31 cellular contexts compared by ENCODE assay signal in genomic region chr22:44850946-44851345, GRCh38.
"Had no signal": no experiment of that assay in that cellular context is flagged by ENCODE, and none has a peak within 500 bp of the region (broad histone marks: within the 10 kb centered on the region; RNA-seq: fewer than 3 reads in every experiment).

No MANE protein-coding gene starts in this region.

- FAIRE-seq: colon, endothelial cell of umbilical vein had no signal

- H3K4me3 Mint-ChIP-seq: activated B cell treated with CpG ODN at 0.5 μM for 24 hours; activated naive CD4-positive, alpha-beta T cell treated with anti-CD3 and anti-CD28 coated beads, Interleukin-2, amount 10 ng/mL, durations not matched to agents 7 days and 5 days; activated naive CD8-positive, alpha-beta T cell treated with anti-CD3 and anti-CD28 coated beads, Interleukin-2, amount 50 U/mL, for 24 hours; activated T-cell treated with anti-CD3 and anti-CD28 coated beads, Interleukin-2, amount 50 U/mL, for 72 hours; central memory CD8-positive, alpha-beta T cell; effector memory CD8-positive, alpha-beta T cell; mesothelial cell of epicardium; naive B cell; nephron progenitor cell; stimulated activated memory B cell treated with anti-CD40 and anti-IgM and Interleukin-4, amounts not matched to agents 10 μg/mL and 1 μg/mL and 100 μg/mL, for 72 hours; stimulated activated naive CD8-positive, alpha-beta T cell treated with anti-CD3 and anti-CD28 coated beads, Interleukin-15, amount 100 ng/mL, for 72 hours; T-helper 17 cell; type B pancreatic cell had no signal

- DNase-seq: activated B cell treated with CpG ODN at 0.5 μM for 24 hours; activated naive CD4-positive, alpha-beta T cell treated with anti-CD3 and anti-CD28 coated beads, Interleukin-2, amount 10 ng/mL, durations not matched to agents 7 days and 5 days; activated naive CD8-positive, alpha-beta T cell treated with anti-CD3 and anti-CD28 coated beads, Interleukin-2, amount 50 U/mL, for 24 hours; activated T-cell treated with anti-CD3 and anti-CD28 coated beads for 4 hours; activated T-cell treated with anti-CD3 and anti-CD28 coated beads, Interleukin-2, amount 50 U/mL, for 72 hours; amygdala; effector memory CD8-positive, alpha-beta T cell; naive B cell; nephron progenitor cell; retina; stimulated activated CD4-positive, alpha-beta T cell treated with anti-CD3 and anti-CD28 coated beads, Interleukin-1b, Interleukin-23, amount 100 ng/mL, for 48 hours; stimulated activated CD4-positive, alpha-beta T cell treated with anti-CD3 and anti-CD28 coated beads, Interleukin-4, amount 100 ng/mL, for 4 hours; stimulated activated CD8-positive, alpha-beta memory T cell treated with anti-CD3 and anti-CD28 coated beads, Interleukin-4, amount 100 ng/mL, for 48 hours; stimulated activated naive CD8-positive, alpha-beta T cell treated with anti-CD3 and anti-CD28 coated beads, Interleukin-15, amount 100 ng/mL, for 72 hours; substantia nigra; T-helper 17 cell; T1000; uterus had no signal

- H3K9me3 Mint-ChIP-seq: activated B cell treated with CpG ODN at 0.5 μM for 24 hours; activated naive CD4-positive, alpha-beta T cell treated with anti-CD3 and anti-CD28 coated beads, Interleukin-2, amount 10 ng/mL, durations not matched to agents 7 days and 5 days; activated naive CD8-positive, alpha-beta T cell treated with anti-CD3 and anti-CD28 coated beads, Interleukin-2, amount 50 U/mL, for 24 hours; activated T-cell treated with anti-CD3 and anti-CD28 coated beads, Interleukin-2, amount 50 U/mL, for 72 hours; central memory CD8-positive, alpha-beta T cell; effector memory CD8-positive, alpha-beta T cell; naive B cell; stimulated activated memory B cell treated with anti-CD40 and anti-IgM and Interleukin-4, amounts not matched to agents 10 μg/mL and 1 μg/mL and 100 μg/mL, for 72 hours; stimulated activated naive CD8-positive, alpha-beta T cell treated with anti-CD3 and anti-CD28 coated beads, Interleukin-15, amount 100 ng/mL, for 72 hours; type B pancreatic cell had no signal

- H3K27me3 Mint-ChIP-seq: activated B cell treated with CpG ODN at 0.5 μM for 24 hours; activated naive CD4-positive, alpha-beta T cell treated with anti-CD3 and anti-CD28 coated beads, Interleukin-2, amount 10 ng/mL, durations not matched to agents 7 days and 5 days; central memory CD8-positive, alpha-beta T cell; effector memory CD8-positive, alpha-beta T cell; naive B cell; stimulated activated memory B cell treated with anti-CD40 and anti-IgM and Interleukin-4, amounts not matched to agents 10 μg/mL and 1 μg/mL and 100 μg/mL, for 72 hours; stimulated activated naive CD8-positive, alpha-beta T cell treated with anti-CD3 and anti-CD28 coated beads, Interleukin-15, amount 100 ng/mL, for 72 hours; type B pancreatic cell had no signal

- H3K27me3 ChIP-seq: dorsolateral prefrontal cortex, hepatocyte, neutrophil, uterus had no signal

- H3K27ac Mint-ChIP-seq: activated B cell treated with CpG ODN at 0.5 μM for 24 hours; activated naive CD4-positive, alpha-beta T cell treated with anti-CD3 and anti-CD28 coated beads, Interleukin-2, amount 10 ng/mL, durations not matched to agents 7 days and 5 days; activated naive CD8-positive, alpha-beta T cell treated with anti-CD3 and anti-CD28 coated beads, Interleukin-2, amount 50 U/mL, for 24 hours; activated T-cell treated with anti-CD3 and anti-CD28 coated beads, Interleukin-2, amount 50 U/mL, for 72 hours; effector memory CD8-positive, alpha-beta T cell; mesothelial cell of epicardium; naive B cell; nephron progenitor cell; stimulated activated memory B cell treated with anti-CD40 and anti-IgM and Interleukin-4, amounts not matched to agents 10 μg/mL and 1 μg/mL and 100 μg/mL, for 72 hours; T-helper 17 cell; type B pancreatic cell had no signal

- H3K4me3 ChIP-seq: dorsolateral prefrontal cortex, gastroesophageal sphincter, hepatocyte, prostate gland, skin epidermis, uterus had no signal

- H3K36me3 Mint-ChIP-seq: activated naive CD4-positive, alpha-beta T cell treated with anti-CD3 and anti-CD28 coated beads, Interleukin-2, amount 10 ng/mL, durations not matched to agents 7 days and 5 days; naive B cell; stimulated activated memory B cell treated with anti-CD40 and anti-IgM and Interleukin-4, amounts not matched to agents 10 μg/mL and 1 μg/mL and 100 μg/mL, for 72 hours had no signal

- H3K9me3 ChIP-seq: gastroesophageal sphincter, neutrophil, prostate gland, uterus had no signal

- H3K36me3 ChIP-seq: gastroesophageal sphincter, neutrophil, prostate gland, uterus had no signal

- ATAC-seq: activated naive CD8-positive, alpha-beta T cell treated with anti-CD3 and anti-CD28 coated beads, Interleukin-2, amount 50 U/mL, for 24 hours; activated T-cell treated with anti-CD3 and anti-CD28 coated beads, Interleukin-2, amount 50 U/mL, for 72 hours; effector memory CD8-positive, alpha-beta T cell; gastroesophageal sphincter; sciatic nerve; stimulated activated memory B cell treated with anti-CD40 and anti-IgM and Interleukin-4, amounts not matched to agents 10 μg/mL and 1 μg/mL and 100 μg/mL, for 72 hours; stimulated activated naive CD8-positive, alpha-beta T cell treated with anti-CD3 and anti-CD28 coated beads, Interleukin-15, amount 100 ng/mL, for 72 hours; T-helper 17 cell had no signal

- H3K4me1 ChIP-seq: gastroesophageal sphincter, prostate gland, uterus had no signal

- H3K4me1 Mint-ChIP-seq: activated B cell treated with CpG ODN at 0.5 μM for 24 hours; activated naive CD4-positive, alpha-beta T cell treated with anti-CD3 and anti-CD28 coated beads, Interleukin-2, amount 10 ng/mL, durations not matched to agents 7 days and 5 days; activated naive CD8-positive, alpha-beta T cell treated with anti-CD3 and anti-CD28 coated beads, Interleukin-2, amount 50 U/mL, for 24 hours; central memory CD8-positive, alpha-beta T cell; mesothelial cell of epicardium; naive B cell; stimulated activated memory B cell treated with anti-CD40 and anti-IgM and Interleukin-4, amounts not matched to agents 10 μg/mL and 1 μg/mL and 100 μg/mL, for 72 hours; stimulated activated naive CD8-positive, alpha-beta T cell treated with anti-CD3 and anti-CD28 coated beads, Interleukin-15, amount 100 ng/mL, for 72 hours had no signal

- H3K27ac ChIP-seq: dorsolateral prefrontal cortex, gastroesophageal sphincter, hepatocyte, neutrophil, prostate gland, skin epidermis, uterus had no signal
